In genomic region chr15:94174399-94174802, GRCh38 we compare ENCODE assay signal across 8 cellular contexts. TPM values are rescaled to one million over a fixed set of nuclear protein-coding genes. Genes with fewer than 3 reads are reported as not detected.
DNase-seq lines count a peak whose midpoint lies in the region; ATAC-seq lines count a peak whose summit lies in the region.

No MANE protein-coding gene starts in this region.

- H3K4me1 ChIP-seq in SJCRH30, result peaks cover 10% of the 10 kb centered on the region

- H3K9me3 ChIP-seq in SJCRH30 (replicated peaks), result peaks cover 8% of the 10 kb centered on the region

- H3K4me1 Mint-ChIP-seq in activated CD4-positive, alpha-beta memory T cell treated with anti-CD3 and anti-CD28 coated beads for 36 hours (ENCODE audit: low read depth), result peaks cover 10% of the 10 kb centered on the region
- H3K4me1 Mint-ChIP-seq in stimulated activated naive B cell treated with anti-CD40 and anti-IgM and Interleukin-4, amounts not matched to agents 10 μg/mL and 1 μg/mL and 100 μg/mL, for 72 hours, result peaks cover 26 to 42% of the 10 kb centered on the region in 2 donors

- POLR2A ChIA-PET in activated CD4-positive, alpha-beta memory T cell treated with anti-CD3 and anti-CD28 coated beads for 36 hours (lab: Charles Lee), result interaction anchor here (1.3 kb wide), 1 partner anchor 113 kb away, joined by 3 read pairs; no protein-coding TSS in a partner anchor

- no peak overlapping the region for H3K4me3 ChIP-seq in SJCRH30

- intact Hi-C loops in activated CD4-positive, alpha-beta memory T cell treated with anti-CD3 and anti-CD28 coated beads for 36 hours (cut with micrococcal nuclease), result loop anchor here (1.0 kb wide), 4 partner anchors 32 to 131 kb away; no protein-coding TSS in a partner anchor
- intact Hi-C loops in head of caudate nucleus (cut with DNase I), result no loop called here

- H3K27ac Mint-ChIP-seq in activated CD4-positive, alpha-beta memory T cell treated with anti-CD3 and anti-CD28 coated beads for 36 hours, result no peak overlapping the region
- peak overlapping the region; percentile 33 for H3K27ac Mint-ChIP-seq in stimulated activated naive B cell treated with anti-CD40 and anti-IgM and Interleukin-4, amounts not matched to agents 10 μg/mL and 1 μg/mL and 100 μg/mL, for 72 hours

- H3K27ac ChIP-seq in SJCRH30, result no peak overlapping the region

- H3K9me3 Mint-ChIP-seq in activated CD4-positive, alpha-beta memory T cell treated with anti-CD3 and anti-CD28 coated beads for 36 hours, result peaks cover 7% of the 10 kb centered on the region
- H3K9me3 Mint-ChIP-seq in stimulated activated naive B cell treated with anti-CD40 and anti-IgM and Interleukin-4, amounts not matched to agents 10 μg/mL and 1 μg/mL and 100 μg/mL, for 72 hours, result peaks cover 12 to 18% of the 10 kb centered on the region in 2 donors

- no peaks in the 10 kb centered on the region for H3K36me3 Mint-ChIP-seq in activated CD4-positive, alpha-beta memory T cell treated with anti-CD3 and anti-CD28 coated beads for 36 hours
- peaks cover 13 to 14% of the 10 kb centered on the region in 2 donors for H3K36me3 Mint-ChIP-seq in stimulated activated naive B cell treated with anti-CD40 and anti-IgM and Interleukin-4, amounts not matched to agents 10 μg/mL and 1 μg/mL and 100 μg/mL, for 72 hours

- no peaks in the 10 kb centered on the region for H3K36me3 ChIP-seq in SJCRH30

- H3K27me3 ChIP-seq in SJCRH30, result no peaks in the 10 kb centered on the region

- H3K4me3 Mint-ChIP-seq in activated CD4-positive, alpha-beta memory T cell treated with anti-CD3 and anti-CD28 coated beads for 36 hours, result no peak overlapping the region
- H3K4me3 Mint-ChIP-seq in stimulated activated naive B cell treated with anti-CD40 and anti-IgM and Interleukin-4, amounts not matched to agents 10 μg/mL and 1 μg/mL and 100 μg/mL, for 72 hours, result peak overlapping the region in 1 of 2 donors; percentile 49

- ATAC-seq in GM19324 (IDR thresholded peaks at IDR 0.05; ENCODE audit: low FRiP score, unreplicated experiment) (peak; percentile 82), HG03354 (IDR thresholded peaks at IDR 0.05; ENCODE audit: poor library complexity, severe bottlenecking, unreplicated experiment) (peak; percentile 95)
- peak; percentile 98 for ATAC-seq in stimulated activated naive B cell treated with anti-CD40 and anti-IgM and Interleukin-4, amounts not matched to agents 10 μg/mL and 1 μg/mL and 100 μg/mL, for 72 hours (replicated peaks)

- DNase-seq in AML-193 (lab: John Stamatoyannopoulos, UW), result peak; percentile 99
- peak; percentile 38 for DNase-seq in activated CD4-positive, alpha-beta memory T cell treated with anti-CD3 and anti-CD28 coated beads for 36 hours
- DNase-seq in stimulated activated naive B cell treated with anti-CD40 and anti-IgM and Interleukin-4, amounts not matched to agents 10 μg/mL and 1 μg/mL and 100 μg/mL, for 72 hours, result peak; percentile 19
- DNase-seq in head of caudate nucleus, result no peak
- no peak for DNase-seq in midbrain (lab: John Stamatoyannopoulos, UW)
- no peak for DNase-seq in SJCRH30

- H3K27me3 Mint-ChIP-seq in activated CD4-positive, alpha-beta memory T cell treated with anti-CD3 and anti-CD28 coated beads for 36 hours, result peaks cover 9% of the 10 kb centered on the region
- H3K27me3 Mint-ChIP-seq in stimulated activated naive B cell treated with anti-CD40 and anti-IgM and Interleukin-4, amounts not matched to agents 10 μg/mL and 1 μg/mL and 100 μg/mL, for 72 hours, result peaks cover 0 to 6% of the 10 kb centered on the region in 2 donors

- CTCF ChIA-PET in activated CD4-positive, alpha-beta memory T cell treated with anti-CD3 and anti-CD28 coated beads for 36 hours (lab: Charles Lee), result interaction anchor here (1.0 to 4.0 kb wide), 5 partner anchors 10 to 150 kb away, joined by 3 to 17 read pairs (median 6); no protein-coding TSS in a partner anchor

RNA-seq across cellular contexts. Expression of gene MCTP2, which starts 57.0 kb away (rescaled TPM):
- 10 to 100 TPM; 38.5 to 41.7 TPM for total RNA-seq in activated CD4-positive, alpha-beta memory T cell treated with anti-CD3 and anti-CD28 coated beads for 36 hours
- 0.13 and 0.38 TPM in 2 replicates for total RNA-seq in SJCRH30 (2014; rRNA removed; shearing (Covaris generic))

Comparison
In these comparisons a context has a peak if more than half of its experiments do, and no peak if none do; other contexts are left out.
1. DNase-seq: peak in AML-193 (2 of 2), activated CD4-positive, alpha-beta memory T cell treated with anti-CD3 and anti-CD28 coated beads for 36 hours (single experiment) and stimulated activated naive B cell treated with anti-CD40 and anti-IgM and Interleukin-4, amounts not matched to agents 10 μg/mL and 1 μg/mL and 100 μg/mL, for 72 hours (single experiment); none in head of caudate nucleus (0 of 42), midbrain (single experiment) and SJCRH30 (0 of 2).
2. RNA of gene MCTP2, which starts 57.0 kb away (total RNA-seq): 38.5 to 41.7 TPM in activated CD4-positive, alpha-beta memory T cell treated with anti-CD3 and anti-CD28 coated beads for 36 hours; 0.13 to 0.38 TPM in SJCRH30; every median in the first group is over 10 times any median in the second.
3. Peak in every context shown above with its lines, with median percentiles within 50 percentile points of each other: ATAC-seq.